Comparison of ENCODE assay signal across 20 cellular contexts in the genomic region with DNA sequence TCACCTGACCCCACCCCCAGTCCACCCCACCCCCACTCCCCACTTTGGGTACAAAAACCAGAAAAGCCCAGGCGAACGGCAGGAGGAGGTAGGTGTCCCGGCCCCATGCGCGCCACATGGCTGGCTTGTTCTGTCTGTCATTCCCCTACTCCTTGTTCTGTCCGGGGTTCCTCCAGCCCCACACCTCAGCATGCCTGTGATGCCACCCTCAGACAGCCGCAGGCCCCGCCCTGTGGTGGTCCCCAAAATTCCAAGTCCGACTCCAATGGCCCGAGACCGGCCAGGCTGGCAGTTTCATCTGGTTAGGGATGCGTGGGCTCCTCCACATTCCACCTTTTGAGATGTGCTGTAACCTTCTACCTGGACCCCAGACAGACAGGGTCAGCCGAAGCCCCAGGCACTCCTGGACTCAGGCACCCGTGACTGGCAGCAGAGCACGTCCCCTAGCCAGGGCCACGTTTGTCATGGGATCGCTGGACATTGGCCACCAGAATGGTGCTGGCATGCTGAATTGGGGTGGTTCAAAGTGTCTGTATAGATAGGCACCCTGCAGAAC.
DNase-seq lines count a peak whose midpoint lies in the region; ATAC-seq, FAIRE-seq and TF ChIP-seq lines count a peak whose summit lies in the region.
"Had no signal": no experiment of that assay in that cellular context is flagged by ENCODE, and none has a peak within 500 bp of the region (broad histone marks: within the 10 kb centered on the region; RNA-seq: fewer than 3 reads in every experiment).

No MANE protein-coding gene starts in this region.

- H3K27ac Mint-ChIP-seq in stimulated activated naive CD8-positive, alpha-beta T cell treated with anti-CD3 and anti-CD28 coated beads, Interleukin-15, Interleukin-2, amounts not matched to agents 100 ng/mL and 50 ng/mL, for 24 hours: peak overlapping the region; percentile 76
- peak overlapping the region; percentile 64 for H3K27ac Mint-ChIP-seq in activated CD4-positive, alpha-beta memory T cell treated with anti-CD3 and anti-CD28 coated beads for 36 hours

- H3K4me3 Mint-ChIP-seq in stimulated activated naive CD8-positive, alpha-beta T cell treated with anti-CD3 and anti-CD28 coated beads, Interleukin-15, Interleukin-2, amounts not matched to agents 100 ng/mL and 50 ng/mL, for 24 hours: no peak overlapping the region
- no peak overlapping the region for H3K4me3 Mint-ChIP-seq in activated CD4-positive, alpha-beta memory T cell treated with anti-CD3 and anti-CD28 coated beads for 36 hours

- H3K4me1 ChIP-seq in kidney (ENCODE audit: control insufficient read depth in 1 of 2, insufficient read depth in 1 of 2, low read depth in 1 of 2, low read length in 2 of 2) (peaks cover 0 to 13% of the 10 kb centered on the region in 2 donors), thymus (ENCODE audit: control insufficient read depth, insufficient read depth, low read length) (peaks cover 21% of the 10 kb centered on the region)
- H3K4me1 ChIP-seq: HAP-1 had no signal

- POLR2A ChIA-PET in activated CD4-positive, alpha-beta memory T cell treated with anti-CD3 and anti-CD28 coated beads for 36 hours (lab: Charles Lee): no interaction called here

- peaks cover 3% of the 10 kb centered on the region for H3K27me3 Mint-ChIP-seq in stimulated activated naive CD8-positive, alpha-beta T cell treated with anti-CD3 and anti-CD28 coated beads, Interleukin-15, Interleukin-2, amounts not matched to agents 100 ng/mL and 50 ng/mL, for 24 hours
- peaks cover 11% of the 10 kb centered on the region for H3K27me3 Mint-ChIP-seq in activated CD4-positive, alpha-beta memory T cell treated with anti-CD3 and anti-CD28 coated beads for 36 hours

- WGBS in thymus: 95% methylated on average over 17 of the region's 17 CpGs

- no peak for FAIRE-seq in kidney (lab: Jason Lieb, UNC)

- ATAC-seq in stimulated activated naive CD8-positive, alpha-beta T cell treated with anti-CD3 and anti-CD28 coated beads, Interleukin-15, Interleukin-2, amounts not matched to agents 100 U/mL and 50 U/mL, for 24 hours: no peak
- ATAC-seq in GM21367 (IDR thresholded peaks at IDR 0.05; ENCODE audit: unreplicated experiment): no peak

- no peaks in the 10 kb centered on the region for H3K9me3 Mint-ChIP-seq in stimulated activated naive CD8-positive, alpha-beta T cell treated with anti-CD3 and anti-CD28 coated beads, Interleukin-15, Interleukin-2, amounts not matched to agents 100 ng/mL and 50 ng/mL, for 24 hours
- H3K9me3 Mint-ChIP-seq in activated CD4-positive, alpha-beta memory T cell treated with anti-CD3 and anti-CD28 coated beads for 36 hours: peaks cover 4% of the 10 kb centered on the region

- H3K9me3 ChIP-seq in kidney (ENCODE audit: control insufficient read depth in 1 of 2, low read length in 2 of 2): no peaks in the 10 kb centered on the region
- H3K9me3 ChIP-seq in thymus (ENCODE audit: control insufficient read depth): no peaks in the 10 kb centered on the region
- H3K9me3 ChIP-seq: HAP-1 had no signal

- CTCF ChIA-PET in activated CD4-positive, alpha-beta memory T cell treated with anti-CD3 and anti-CD28 coated beads for 36 hours (lab: Charles Lee): no interaction called here

- H3K4me3 ChIP-seq in kidney (ENCODE audit: low read length in 2 of 2) (no peak overlapping the region), thymus (ENCODE audit: low read length) (no peak overlapping the region)
- H3K4me3 ChIP-seq: dorsolateral prefrontal cortex, HAP-1, left lung, SJSA1 had no signal

- H3K36me3 ChIP-seq in kidney (ENCODE audit: control insufficient read depth in 1 of 2, insufficient read depth in 2 of 2, low read length in 2 of 2) (no peaks in the 10 kb centered on the region), thymus (ENCODE audit: control insufficient read depth, insufficient read depth) (no peaks in the 10 kb centered on the region)
- H3K36me3 ChIP-seq: HAP-1, left lung, SJSA1 had no signal

- no peak for TF ChIP-seq CTCF in kidney (IDR thresholded peaks at IDR 0.05; ENCODE audit: borderline replicate concordance, extremely low read depth, insufficient read depth)

- H3K27ac ChIP-seq in kidney (ENCODE audit: low read depth in 2 of 2, low read length in 2 of 2) (no peak overlapping the region), thymus (ENCODE audit: low read depth) (peak overlapping the region; percentile 37)
- H3K27ac ChIP-seq: KMS-11, SJSA1 had no signal

- no peak for DNase-seq in stimulated activated naive CD8-positive, alpha-beta T cell treated with anti-CD3 and anti-CD28 coated beads, Interleukin-15, Interleukin-2, amounts not matched to agents 100 U/mL and 50 U/mL, for 24 hours
- no peak for DNase-seq in activated CD4-positive, alpha-beta memory T cell treated with anti-CD3 and anti-CD28 coated beads for 36 hours
- DNase-seq in kidney: peak; percentile 58
- no peak for DNase-seq in DMS153 treated with DMSO at 0.1 percent for 48 hours (lab: John Stamatoyannopoulos, UW; ENCODE audit: unreplicated experiment)
- no peak for DNase-seq in NCI-H1436 (lab: John Stamatoyannopoulos, UW)
- DNase-seq: AML-193, DMS53, dorsolateral prefrontal cortex, NCI-H1048, NCI-H2081 treated with DMSO at 0.1 percent for 48 hours, NCI-H526 treated with DMSO at 0.1 percent for 48 hours, trophoblast cell had no signal

- H3K4me1 Mint-ChIP-seq in stimulated activated naive CD8-positive, alpha-beta T cell treated with anti-CD3 and anti-CD28 coated beads, Interleukin-15, Interleukin-2, amounts not matched to agents 100 ng/mL and 50 ng/mL, for 24 hours (ENCODE audit: low read depth): peaks cover 39% of the 10 kb centered on the region
- H3K4me1 Mint-ChIP-seq in activated CD4-positive, alpha-beta memory T cell treated with anti-CD3 and anti-CD28 coated beads for 36 hours (ENCODE audit: low read depth): peaks cover 39% of the 10 kb centered on the region

- intact Hi-C loops in activated CD4-positive, alpha-beta memory T cell treated with anti-CD3 and anti-CD28 coated beads for 36 hours (cut with micrococcal nuclease): loop anchor here (1.0 kb wide), 1 partner anchor 101 kb away; no protein-coding TSS in a partner anchor
- intact Hi-C loops in kidney (cut with DNase I): no loop called here

- peaks cover 4% of the 10 kb centered on the region for H3K27me3 ChIP-seq in thymus (ENCODE audit: control insufficient read depth, insufficient read depth)

- H3K36me3 Mint-ChIP-seq in stimulated activated naive CD8-positive, alpha-beta T cell treated with anti-CD3 and anti-CD28 coated beads, Interleukin-15, Interleukin-2, amounts not matched to agents 100 ng/mL and 50 ng/mL, for 24 hours (ENCODE audit: low read depth): no peaks in the 10 kb centered on the region
- H3K36me3 Mint-ChIP-seq in activated CD4-positive, alpha-beta memory T cell treated with anti-CD3 and anti-CD28 coated beads for 36 hours: no peaks in the 10 kb centered on the region

- no peak overlapping the region for H3K9ac ChIP-seq in kidney (ENCODE audit: low read length in 2 of 2)
- H3K9ac ChIP-seq: KMS-11, parathyroid adenoma had no signal
